In the genomic region with DNA sequence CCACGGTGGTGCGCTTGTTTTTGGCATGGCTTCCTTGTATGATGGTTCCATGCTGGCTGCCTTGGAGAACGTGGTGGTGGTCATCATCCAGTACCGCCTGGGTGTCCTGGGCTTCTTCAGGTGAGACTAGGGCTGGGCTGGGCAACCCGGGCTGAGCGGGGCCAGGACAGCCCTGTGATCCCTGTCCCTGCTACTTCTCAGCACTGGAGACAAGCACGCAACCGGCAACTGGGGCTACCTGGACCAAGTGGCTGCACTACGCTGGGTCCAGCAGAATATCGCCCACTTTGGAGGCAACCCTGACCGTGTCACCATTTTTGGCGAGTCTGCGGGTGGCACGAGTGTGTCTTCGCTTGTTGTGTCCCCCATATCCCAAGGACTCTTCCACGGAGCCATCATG, we compare ENCODE assay signal across 27 cellular contexts. TPM values are rescaled to one million over a fixed set of nuclear protein-coding genes. Genes with fewer than 3 reads are reported as not detected.
"Had no signal": no experiment of that assay in that cellular context is flagged by ENCODE, and none has a peak within 500 bp of the region (broad histone marks: within the 10 kb centered on the region; RNA-seq: fewer than 3 reads in every experiment).

No MANE protein-coding gene starts in this region.

- H3K9ac ChIP-seq: SK-N-SH had no signal

- DNase-seq: activated CD4-positive, alpha-beta T cell treated with anti-CD3 and anti-CD28 coated beads, Interleukin-2, amount 10 ng/mL, durations not matched to agents 24 days and 14 days; activated CD4-positive, alpha-beta T cell treated with anti-CD3 and anti-CD28 coated beads, Interleukin-2, amount 50 U/mL, for 4 hours; activated CD8-positive, alpha-beta T cell treated with anti-CD3 and anti-CD28 coated beads for 36 hours; activated gamma-delta T cell treated with Interleukin-2 at 50 U/mL for 16 hours; activated naive CD4-positive, alpha-beta T cell treated with anti-CD3 and anti-CD28 coated beads for 36 hours; activated T-cell treated with anti-CD3 and anti-CD28 coated beads, Interleukin-2, amount 50 U/mL, for 24 hours; adrenal gland; body of pancreas; NCI-H1105; NCI-H1417 treated with DMSO at 0.1 percent for 48 hours; NCI-H1930; NCI-H2081 treated with DMSO at 0.1 percent for 48 hours; NCI-H345; NCI-H524 treated with DMSO at 0.1 percent for 48 hours; SHP77 treated with DMSO at 0.1 percent for 48 hours; SK-N-SH had no signal

- H3K9me3 ChIP-seq: adrenal gland, body of pancreas, breast epithelium, SJSA1, SK-N-SH had no signal

- H3K4me3 ChIP-seq: adrenal gland, body of pancreas, breast epithelium, SJSA1 had no signal

- FAIRE-seq: astrocyte, TTC549 had no signal

- H3K27ac ChIP-seq: adrenal gland, body of pancreas, breast epithelium, SJSA1 had no signal

- H3K27me3 ChIP-seq: adrenal gland, body of pancreas, breast epithelium, SJSA1 had no signal

- ATAC-seq: activated CD8-positive, alpha-beta T cell treated with anti-CD3 and anti-CD28 coated beads for 36 hours; activated naive CD4-positive, alpha-beta T cell treated with anti-CD3 and anti-CD28 coated beads, Interleukin-2, amount 50 U/mL, for 72 hours; body of pancreas; Panc1 had no signal

- H3K4me2 ChIP-seq: SK-N-SH had no signal

RNA-seq across cellular contexts. Expression of a gene that starts 20.8 kb away (rescaled TPM):
- total RNA-seq: RPMI7951, SJSA1 had no signal

RNA-seq across cellular contexts. Expression of a gene that starts 21.6 kb away (rescaled TPM):
- total RNA-seq: activated CD4-positive, alpha-beta T cell treated with anti-CD3 and anti-CD28 coated beads, Interleukin-2, amount 10 ng/mL, durations not matched to agents 24 days and 14 days; activated CD8-positive, alpha-beta memory T cell treated with anti-CD3 and anti-CD28 coated beads for 36 hours; activated CD8-positive, alpha-beta T cell treated with anti-CD3 and anti-CD28 coated beads for 36 hours; activated naive CD4-positive, alpha-beta T cell treated with anti-CD3 and anti-CD28 coated beads for 36 hours; activated naive CD4-positive, alpha-beta T cell treated with anti-CD3 and anti-CD28 coated beads, Interleukin-2, amount 50 U/mL, for 72 hours; activated T-helper 1 cell treated with anti-CD3 and anti-CD28 coated beads, Interleukin-12 subunit alpha, Interleukin-12 subunit beta, Interleukin-2, Interleukin-4 antibody, amounts not matched to agents 30 ng/mL and 10 ng/mL and 1 ng/mL, durations not matched to agents 14 hours and 24 hours and 36 hours; astrocyte; body of pancreas; breast epithelium; M059J; NCI-H460; RPMI7951; SJSA1 had no signal
- polyA plus RNA-seq: adrenal gland, SK-N-SH had no signal
